8 cellular contexts compared by ENCODE assay signal in the genomic region with DNA sequence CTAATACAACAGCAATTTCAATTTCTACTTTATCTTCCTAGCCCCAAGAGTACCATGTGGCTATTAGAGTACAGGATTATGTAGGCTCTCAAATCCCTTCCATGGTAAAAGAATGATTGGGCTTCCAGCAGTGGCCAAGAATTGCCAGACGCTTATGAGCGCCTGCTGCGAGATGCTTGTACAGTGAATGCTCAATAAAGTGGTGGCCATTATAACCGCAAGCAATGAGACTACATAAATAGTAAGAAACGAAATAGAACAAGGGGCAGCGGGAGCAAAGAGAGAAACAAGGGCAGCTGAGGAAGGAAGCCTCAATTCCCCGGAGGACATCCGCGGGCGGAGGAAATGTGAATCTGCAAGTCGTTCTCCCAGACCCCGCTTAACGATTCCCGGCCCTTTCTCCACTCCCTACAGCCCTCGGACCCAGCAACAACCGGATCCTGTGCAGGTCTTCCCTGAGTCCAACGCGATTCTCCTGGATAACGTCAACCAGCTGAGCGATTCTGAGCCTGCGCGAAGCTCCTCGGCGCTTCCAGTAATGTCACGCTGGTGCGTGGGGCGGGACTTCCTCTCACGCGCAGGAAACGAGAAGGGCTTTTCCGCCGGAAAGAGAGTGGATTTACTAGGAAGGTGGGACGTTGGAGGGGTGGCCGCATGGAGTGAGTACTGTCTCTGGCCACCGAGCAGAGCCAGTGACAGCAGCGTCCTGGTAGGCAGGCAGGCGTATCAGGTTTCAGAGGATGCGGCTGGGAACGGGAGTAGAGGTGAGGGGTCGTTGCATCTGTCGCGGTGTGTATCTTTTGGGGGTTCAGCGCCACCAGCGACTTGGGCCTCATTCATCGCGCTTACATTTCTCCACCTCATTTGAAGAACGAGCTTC. TPM values are rescaled to one million over a fixed set of nuclear protein-coding genes. Genes with fewer than 3 reads are reported as not detected.
DNase-seq lines count a peak whose midpoint lies in the region; ATAC-seq and TF ChIP-seq lines count a peak whose summit lies in the region.

No MANE protein-coding gene starts in this region.

- H3K27ac ChIP-seq in HUES48 (ENCODE audit: low read depth, low read length) (peak overlapping the region; percentile 81), endodermal cell (ENCODE audit: low read depth, low read length) (peak overlapping the region; percentile 73)

- H3K9ac ChIP-seq in HUES48 (ENCODE audit: low read depth, low read length): peak overlapping the region; percentile 68
- peak overlapping the region; percentile 86 for H3K9ac ChIP-seq in NT2/D1 (ENCODE audit: insufficient read length, low read depth)
- peak overlapping the region; percentile 65 for H3K9ac ChIP-seq in endodermal cell (ENCODE audit: extremely low read depth, low read length, poor library complexity, severe bottlenecking)

- 0% methylated on average over 23 to 47 of the region's 47 CpGs for WGBS in endodermal cell (ENCODE audit: insufficient coverage in 1 of 2, insufficient read length in 1 of 2), 2 experiments

- peak; percentile 92 for ATAC-seq in GM21390 (IDR thresholded peaks at IDR 0.05; ENCODE audit: unreplicated experiment)

- peak; percentile 90 for DNase-seq in Caki2 (ENCODE audit: low read depth)
- peak; percentile 84 for DNase-seq in NT2/D1 (ENCODE audit: low read depth, low spot score)
- DNase-seq in activated CD8-positive, alpha-beta memory T cell treated with anti-CD3 and anti-CD28 coated beads, Interleukin-2, amount 50 U/mL, for 24 hours (ENCODE audit: extremely low read depth): peak; percentile 75
- peak; percentile 97 for DNase-seq in endodermal cell
- peak; percentile 96 for DNase-seq in mesenteric fat pad (ENCODE audit: low spot score)
- peak; percentile 67 for DNase-seq in stimulated activated CD8-positive, alpha-beta memory T cell treated with anti-CD3 and anti-CD28 coated beads, Interleukin-15, amount 100 ng/mL, for 1 hour (ENCODE audit: low read depth)

- H3K9me3 ChIP-seq in HUES48 (ENCODE audit: control insufficient read depth, insufficient read depth, low read length): no peaks in the 10 kb centered on the region
- H3K9me3 ChIP-seq in NT2/D1 (ENCODE audit: insufficient read depth, low read length): no peaks in the 10 kb centered on the region
- no peaks in the 10 kb centered on the region for H3K9me3 ChIP-seq in endodermal cell (ENCODE audit: control insufficient read depth, low read length)

- peaks cover 11% of the 10 kb centered on the region for H3K4me1 Mint-ChIP-seq in endodermal cell

- H3K36me3 ChIP-seq in HUES48 (ENCODE audit: control insufficient read depth, insufficient read depth, low read length) (peaks cover 23% of the 10 kb centered on the region), NT2/D1 (ENCODE audit: insufficient read depth, insufficient read length, low read length) (peaks cover 38% of the 10 kb centered on the region), endodermal cell (ENCODE audit: control insufficient read depth, insufficient read depth, low read length) (peaks cover 25% of the 10 kb centered on the region)

- peak overlapping the region; percentile 94 for H3K4me3 Mint-ChIP-seq in endodermal cell

- H3K27ac Mint-ChIP-seq in endodermal cell: peak overlapping the region; percentile 84

- no peaks in the 10 kb centered on the region for H3K27me3 ChIP-seq in HUES48 (ENCODE audit: control insufficient read depth, insufficient read depth, low read length)
- H3K27me3 ChIP-seq in NT2/D1 (ENCODE audit: insufficient read depth, insufficient read length): no peaks in the 10 kb centered on the region
- no peaks in the 10 kb centered on the region for H3K27me3 ChIP-seq in endodermal cell (ENCODE audit: control insufficient read depth, insufficient read depth, low read length, poor library complexity, severe bottlenecking)

- peaks cover 8% of the 10 kb centered on the region for H3K4me1 ChIP-seq in HUES48 (ENCODE audit: control insufficient read depth, insufficient read depth, low read length)
- no peaks in the 10 kb centered on the region for H3K4me1 ChIP-seq in NT2/D1 (ENCODE audit: insufficient read depth, insufficient read length)
- no peaks in the 10 kb centered on the region for H3K4me1 ChIP-seq in endodermal cell (ENCODE audit: control insufficient read depth, insufficient read depth, low read length)

- no peaks in the 10 kb centered on the region for H3K27me3 Mint-ChIP-seq in endodermal cell (ENCODE audit: insufficient read depth)

- H3K36me3 Mint-ChIP-seq in endodermal cell (ENCODE audit: low read depth): peaks cover 25% of the 10 kb centered on the region

- peak overlapping the region; percentile 88 for H3K4me3 ChIP-seq in HUES48 (ENCODE audit: low read depth, low read length)
- H3K4me3 ChIP-seq in NT2/D1 (ENCODE audit: insufficient read length, low read depth): peak overlapping the region; percentile 92
- H3K4me3 ChIP-seq in endodermal cell (ENCODE audit: low read length): peak overlapping the region; percentile 86

- H3K9me3 Mint-ChIP-seq in endodermal cell: no peaks in the 10 kb centered on the region

- TF ChIP-seq CTCF in endodermal cell (conservative IDR thresholded peaks at IDR 0.05): no peak

- in situ Hi-C loops in Caki2 (cut with HindIII; ENCODE audit: low pct_unique_long_range_greater_than_20kb, low sequenced_read_pairs): no loop called here

RNA-seq across cellular contexts. Expression of a gene that starts 40.5 kb away (rescaled TPM):
- total RNA-seq in Caki2 (2014; rRNA removed; shearing (Covaris generic); ENCODE audit: low replicate concordance): 5.3 and 6.7 TPM in 2 replicates
- total RNA-seq in endodermal cell: 10 to 100 TPM; 22.4 to 24.4 TPM
- polyA plus RNA-seq in endodermal cell (2013, experiment 1 of 2): 11.0 TPM
- 9.0 TPM for polyA plus RNA-seq in endodermal cell (2013, experiment 2 of 2)
- 0.84 TPM for total RNA-seq in mesenteric fat pad

RNA-seq across cellular contexts. Expression of a gene that starts 55.7 kb away (rescaled TPM):
- 0.34 TPM in 1 of 2 replicates, not detected in the other for total RNA-seq in Caki2 (2014; rRNA removed; shearing (Covaris generic); ENCODE audit: low replicate concordance)
- not detected for total RNA-seq in endodermal cell
- not detected for polyA plus RNA-seq in endodermal cell (2013, experiment 1 of 2)
- not detected for polyA plus RNA-seq in endodermal cell (2013, experiment 2 of 2)
- not detected for total RNA-seq in mesenteric fat pad

RNA-seq across cellular contexts. Expression of a gene that starts 59.2 kb away (rescaled TPM):
- 5.4 and 7.0 TPM in 2 replicates for total RNA-seq in Caki2 (2014; rRNA removed; shearing (Covaris generic); ENCODE audit: low replicate concordance)
- total RNA-seq in endodermal cell: 1 to 10 TPM; 3.7 to 4.4 TPM
- 3.3 TPM for polyA plus RNA-seq in endodermal cell (2013, experiment 1 of 2)
- 4.1 TPM for polyA plus RNA-seq in endodermal cell (2013, experiment 2 of 2)
- total RNA-seq in mesenteric fat pad: 7.8 TPM

Comparison
In these comparisons a context has a peak if more than half of its experiments do, and no peak if none do; other contexts are left out.
1. Peak in every context shown above with its lines: DNase-seq, ATAC-seq, H3K4me3 ChIP-seq and H3K27ac ChIP-seq.